Comparison of ENCODE assay signal across 22 cellular contexts in the genomic region with DNA sequence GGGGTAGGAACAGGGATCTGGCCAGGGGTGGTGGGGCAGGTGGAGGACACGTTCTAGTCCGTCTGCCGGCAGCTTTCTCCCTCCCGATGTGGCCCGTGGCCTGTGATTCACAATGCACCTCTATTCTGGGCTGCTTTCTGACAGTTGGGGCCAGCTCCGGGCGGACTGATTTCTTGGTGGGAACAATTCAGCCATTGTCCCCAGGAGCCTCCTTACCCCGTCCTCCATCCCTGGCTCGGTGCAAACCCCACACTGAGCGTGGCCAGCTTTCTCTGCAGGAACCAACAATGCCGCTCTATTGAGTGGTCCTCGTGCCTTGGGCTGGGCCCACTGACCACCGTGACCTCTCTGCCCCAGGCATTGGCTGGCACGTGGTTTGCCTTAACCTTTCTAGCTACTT. TPM values are rescaled to one million over a fixed set of nuclear protein-coding genes. Genes with fewer than 3 reads are reported as not detected.
A peak's percentile ranks its signal among the peaks of the same experiment; 100 is the strongest.
DNase-seq lines count a peak whose midpoint lies in the region; ATAC-seq and TF ChIP-seq lines count a peak whose summit lies in the region.
"Had no signal": no experiment of that assay in that cellular context is flagged by ENCODE, and none has a peak within 500 bp of the region (broad histone marks: within the 10 kb centered on the region; RNA-seq: fewer than 3 reads in every experiment).

No MANE protein-coding gene starts in this region.

- H3K14ac ChIP-seq in neuronal stem cell (ENCODE audit: low read length): no peak overlapping the region

- ATAC-seq in GM21529 (IDR thresholded peaks at IDR 0.05; ENCODE audit: unreplicated experiment): no peak
- ATAC-seq: activated naive CD8-positive, alpha-beta T cell treated with anti-CD3 and anti-CD28 coated beads, Interleukin-2, amount 50 U/mL, for 24 hours; heart left ventricle; stimulated activated naive CD8-positive, alpha-beta T cell treated with anti-CD3 and anti-CD28 coated beads, Interleukin-15, amount 100 ng/mL, for 72 hours had no signal

- H3K36me3 ChIP-seq in endodermal cell (ENCODE audit: control insufficient read depth, insufficient read depth, low read length) (no peaks in the 10 kb centered on the region), neuronal stem cell (replicated peaks in 1 of 2; ENCODE audit: control insufficient read depth in 2 of 2, insufficient read depth in 2 of 2, low read length in 2 of 2) (no peaks in the 10 kb centered on the region), BE2C (no peaks in the 10 kb centered on the region), MG63 (no peaks in the 10 kb centered on the region)
- H3K36me3 ChIP-seq: heart left ventricle, neural progenitor cell, right atrium auricular region had no signal

- H4K91ac ChIP-seq in neuronal stem cell (ENCODE audit: low read depth, low read length, poor library complexity): no peak overlapping the region

- no peaks in the 10 kb centered on the region for H3K9me3 ChIP-seq in endodermal cell (ENCODE audit: control insufficient read depth, low read length)
- H3K9me3 ChIP-seq in neuronal stem cell (replicated peaks in 1 of 2; ENCODE audit: control insufficient read depth in 2 of 2, insufficient read depth in 1 of 2, low read depth in 1 of 2, low read length in 2 of 2): peaks cover 0 to 2% of the 10 kb centered on the region in 2 donors
- H3K9me3 ChIP-seq in BE2C: no peaks in the 10 kb centered on the region
- peaks cover 4% of the 10 kb centered on the region; the same call in 1 of the 2 replicates for H3K9me3 ChIP-seq in MG63

- H2AK5ac ChIP-seq in neuronal stem cell (ENCODE audit: low read depth, low read length): no peak overlapping the region

- 81 to 93% methylated on average over 14 of the region's 14 CpGs for WGBS in endodermal cell (ENCODE audit: insufficient coverage in 1 of 2, insufficient read length in 1 of 2), 2 experiments
- no CpG with 5 or more reads among the region's 14 CpGs for WGBS in neuronal stem cell (ENCODE audit: extremely low coverage in 2 of 2, insufficient read length in 2 of 2, insufficient replicate concordance in 1 of 2), 2 donors

- no peak overlapping the region for H3K23ac ChIP-seq in neuronal stem cell (ENCODE audit: low read depth, low read length, poor library complexity)

- no peaks in the 10 kb centered on the region for H3K4me1 ChIP-seq in endodermal cell (ENCODE audit: control insufficient read depth, insufficient read depth, low read length)
- peaks cover 8% of the 10 kb centered on the region in 2 donors for H3K4me1 ChIP-seq in neuronal stem cell (ENCODE audit: control insufficient read depth in 2 of 2, insufficient read depth in 1 of 2, low read depth in 1 of 2, low read length in 2 of 2)
- no peaks in the 10 kb centered on the region for H3K4me1 ChIP-seq in BE2C
- H3K4me1 ChIP-seq: heart left ventricle, neural progenitor cell, right atrium auricular region had no signal

- H3K4me1 Mint-ChIP-seq in endodermal cell: no peaks in the 10 kb centered on the region
- H3K4me1 Mint-ChIP-seq: activated B cell treated with CpG ODN at 0.5 μM for 24 hours; activated naive CD8-positive, alpha-beta T cell treated with anti-CD3 and anti-CD28 coated beads, Interleukin-2, amount 50 U/mL, for 24 hours; stimulated activated naive CD8-positive, alpha-beta T cell treated with anti-CD3 and anti-CD28 coated beads, Interleukin-15, amount 100 ng/mL, for 72 hours had no signal

- H3K4me2 ChIP-seq in neuronal stem cell (ENCODE audit: insufficient read depth, low read length, poor library complexity, severe bottlenecking): no peak overlapping the region
- H3K4me2 ChIP-seq: neural progenitor cell had no signal

- peak overlapping the region; percentile 65 for H3K27ac ChIP-seq in endodermal cell (ENCODE audit: low read depth, low read length)
- no peak overlapping the region for H3K27ac ChIP-seq in neuronal stem cell (replicated peaks; ENCODE audit: low read length)
- H3K27ac ChIP-seq in substantia nigra (ENCODE audit: low read depth, low read length, poor library complexity, severe bottlenecking): peak overlapping the region; percentile 100
- H3K27ac ChIP-seq: heart left ventricle, neural progenitor cell, right atrium auricular region had no signal

- H3K36me3 Mint-ChIP-seq in endodermal cell (ENCODE audit: low read depth): no peaks in the 10 kb centered on the region
- H3K36me3 Mint-ChIP-seq: neural progenitor cell had no signal

- no peak overlapping the region for H2BK120ac ChIP-seq in neuronal stem cell (ENCODE audit: low read depth, low read length)

- peak overlapping the region; percentile 84 for H3K18ac ChIP-seq in neuronal stem cell (ENCODE audit: low read length)

- H3K4me3 Mint-ChIP-seq in endodermal cell: no peak overlapping the region
- H3K4me3 Mint-ChIP-seq: activated B cell treated with CpG ODN at 0.5 μM for 24 hours; activated naive CD8-positive, alpha-beta T cell treated with anti-CD3 and anti-CD28 coated beads, Interleukin-2, amount 50 U/mL, for 24 hours; CD4-positive, alpha-beta T cell; neural progenitor cell; stimulated activated naive CD8-positive, alpha-beta T cell treated with anti-CD3 and anti-CD28 coated beads, Interleukin-15, amount 100 ng/mL, for 72 hours had no signal

- DNase-seq in SK-MEL-5 (ENCODE audit: low read depth, low spot score) (peak; percentile 98), endodermal cell (no peak), neuronal stem cell (ENCODE audit: low spot score) (no peak), substantia nigra (lab: John Stamatoyannopoulos, UW) (peak; percentile 51 to 96 (median 88)), BE2C (no peak), MG63 (no peak)
- DNase-seq: activated B cell treated with CpG ODN at 0.5 μM for 24 hours; activated CD4-positive, alpha-beta T cell treated with anti-CD3 and anti-CD28 coated beads, Interleukin-2, amount 50 U/mL, for 48 hours; activated gamma-delta T cell; activated naive CD8-positive, alpha-beta T cell treated with anti-CD3 and anti-CD28 coated beads, Interleukin-2, amount 50 U/mL, for 24 hours; CD4-positive, alpha-beta T cell; cortex of kidney; heart left ventricle; KBM-7; NCI-H2171; NCI-H69; stimulated activated CD4-positive, alpha-beta T cell treated with anti-CD3 and anti-CD28 coated beads, Interleukin-12 subunit alpha, Interleukin-12 subunit beta, amount 100 ng/mL, for 4 hours; stimulated activated naive CD8-positive, alpha-beta T cell treated with anti-CD3 and anti-CD28 coated beads, Interleukin-15, amount 100 ng/mL, for 72 hours had no signal

- no peak overlapping the region for H2BK5ac ChIP-seq in neuronal stem cell (ENCODE audit: low read length)

- H3K27ac Mint-ChIP-seq in endodermal cell: no peak overlapping the region
- H3K27ac Mint-ChIP-seq: activated B cell treated with CpG ODN at 0.5 μM for 24 hours; activated naive CD8-positive, alpha-beta T cell treated with anti-CD3 and anti-CD28 coated beads, Interleukin-2, amount 50 U/mL, for 24 hours; CD4-positive, alpha-beta T cell; neural progenitor cell; stimulated activated naive CD8-positive, alpha-beta T cell treated with anti-CD3 and anti-CD28 coated beads, Interleukin-15, amount 100 ng/mL, for 72 hours had no signal

- TF ChIP-seq CTCF in endodermal cell (conservative IDR thresholded peaks at IDR 0.05): no peak
- no peak for TF ChIP-seq CTCF in BE2C (IDR thresholded peaks at IDR 0.05; ENCODE audit: low read depth, low read length)

- H3K9ac ChIP-seq in endodermal cell (ENCODE audit: extremely low read depth, low read length, poor library complexity, severe bottlenecking): no peak overlapping the region
- H3K9ac ChIP-seq in neuronal stem cell (ENCODE audit: low read depth, low read length, poor library complexity): no peak overlapping the region
- H3K9ac ChIP-seq: neural progenitor cell had no signal

- H3K27me3 Mint-ChIP-seq in endodermal cell (ENCODE audit: insufficient read depth): no peaks in the 10 kb centered on the region
- H3K27me3 Mint-ChIP-seq: activated naive CD8-positive, alpha-beta T cell treated with anti-CD3 and anti-CD28 coated beads, Interleukin-2, amount 50 U/mL, for 24 hours; CD4-positive, alpha-beta T cell had no signal

- H2AFZ ChIP-seq in neuronal stem cell (ENCODE audit: low read length): peak overlapping the region; percentile 57
- H2AFZ ChIP-seq: neural progenitor cell had no signal

- H4K8ac ChIP-seq in neuronal stem cell (ENCODE audit: low read depth, low read length): no peak overlapping the region

- H3K27me3 ChIP-seq in endodermal cell (ENCODE audit: control insufficient read depth, insufficient read depth, low read length, poor library complexity, severe bottlenecking) (no peaks in the 10 kb centered on the region), neuronal stem cell (ENCODE audit: control insufficient read depth in 3 of 3, insufficient read depth in 3 of 3, low read depth in 1 of 3, low read length in 3 of 3) (peaks cover 0 to 25% (median 0%) of the 10 kb centered on the region in 3 experiments), BE2C (no peaks in the 10 kb centered on the region), MG63 (no peaks in the 10 kb centered on the region)
- H3K27me3 ChIP-seq: heart left ventricle, neural progenitor cell, right atrium auricular region had no signal

- H2BK15ac ChIP-seq in neuronal stem cell (ENCODE audit: low read length): no peak overlapping the region

- H3K79me1 ChIP-seq in neuronal stem cell (ENCODE audit: low read depth, low read length): no peaks in the 10 kb centered on the region

- H3K9me3 Mint-ChIP-seq in endodermal cell: no peaks in the 10 kb centered on the region
- H3K9me3 Mint-ChIP-seq: activated naive CD8-positive, alpha-beta T cell treated with anti-CD3 and anti-CD28 coated beads, Interleukin-2, amount 50 U/mL, for 24 hours; CD4-positive, alpha-beta T cell; neural progenitor cell; stimulated activated naive CD8-positive, alpha-beta T cell treated with anti-CD3 and anti-CD28 coated beads, Interleukin-15, amount 100 ng/mL, for 72 hours had no signal

- H3K4me3 ChIP-seq in endodermal cell (ENCODE audit: low read length): no peak overlapping the region
- H3K4me3 ChIP-seq in neuronal stem cell (ENCODE audit: low read length in 2 of 2): no peak overlapping the region
- no peak overlapping the region for H3K4me3 ChIP-seq in BE2C (ENCODE audit: low read depth, low read length)
- H3K4me3 ChIP-seq in MG63: no peak overlapping the region
- H3K4me3 ChIP-seq: heart left ventricle, neural progenitor cell, right atrium auricular region had no signal

- H3K4ac ChIP-seq in neuronal stem cell (ENCODE audit: low read length): no peak overlapping the region

- no peak overlapping the region for H2BK12ac ChIP-seq in neuronal stem cell (ENCODE audit: low read length)

- in situ Hi-C loops in SK-MEL-5 (cut with HindIII; ENCODE audit: low pct_unique_long_range_greater_than_20kb, low sequenced_read_pairs): no loop called here

RNA-seq across cellular contexts. Expression of gene PADI2, which starts 29.8 kb away (rescaled TPM):
- 1.7 and 2.4 TPM in 2 replicates for total RNA-seq in SK-MEL-5 (2014; rRNA removed; shearing (Covaris generic))
- 1.2 and 1.6 TPM in 2 replicates for polyA plus RNA-seq in SK-MEL-5 (2015; cell fraction: cytosol; rRNA removed)
- polyA plus RNA-seq in SK-MEL-5 (2015; cell fraction: nucleus; rRNA removed): 0.47 and 0.98 TPM in 2 replicates
- 1 to 10 TPM; 2.0 to 2.7 TPM for total RNA-seq in endodermal cell
- 2.3 TPM for polyA plus RNA-seq in endodermal cell (2013, experiment 1 of 2)
- polyA plus RNA-seq in endodermal cell (2013, experiment 2 of 2): 2.4 TPM
- polyA plus RNA-seq in neuronal stem cell (2013, experiment 1 of 2): 0.43 TPM
- 0.64 TPM for polyA plus RNA-seq in neuronal stem cell (2013, experiment 2 of 2)
- not detected for polyA plus RNA-seq in BE2C (2012; ENCODE audit: insufficient read depth, insufficient read length, low read depth)
- total RNA-seq in MG63 (2014; rRNA removed; shearing (Covaris generic); ENCODE audit: low replicate concordance): 0.20 TPM in 1 of 2 replicates, not detected in the other
- polyA plus RNA-seq: AG04450 had no signal

RNA-seq across cellular contexts. Expression of gene SDHB, which starts 35.7 kb away (rescaled TPM):
- total RNA-seq in SK-MEL-5 (2014; rRNA removed; shearing (Covaris generic)): 341 and 356 TPM in 2 replicates
- polyA plus RNA-seq in SK-MEL-5 (2015; cell fraction: cytosol; rRNA removed): 184 and 227 TPM in 2 replicates
- 53.4 and 59.9 TPM in 2 replicates for polyA plus RNA-seq in SK-MEL-5 (2015; cell fraction: nucleus; rRNA removed)
- 10 to 100 TPM; 68.5 to 75.2 TPM for total RNA-seq in endodermal cell
- polyA plus RNA-seq in endodermal cell (2013, experiment 1 of 2): 91.8 TPM
- 94.9 TPM for polyA plus RNA-seq in endodermal cell (2013, experiment 2 of 2)
- polyA plus RNA-seq in neuronal stem cell (2013, experiment 1 of 2): 64.9 TPM
- 62.5 TPM for polyA plus RNA-seq in neuronal stem cell (2013, experiment 2 of 2)
- polyA plus RNA-seq in BE2C (2012; ENCODE audit: insufficient read depth, insufficient read length, low read depth): 127 TPM
- 332 and 487 TPM in 2 replicates for total RNA-seq in MG63 (2014; rRNA removed; shearing (Covaris generic); ENCODE audit: low replicate concordance)

Comparison
In these comparisons a context has a peak if more than half of its experiments do, and no peak if none do; other contexts are left out.
1. DNase-seq: peak in SK-MEL-5 (single experiment) and substantia nigra (49 of 49); none in endodermal cell (single experiment), neuronal stem cell (single experiment), BE2C (single experiment) and MG63 (single experiment).